8 cellular contexts compared by ENCODE assay signal in the genomic region with DNA sequence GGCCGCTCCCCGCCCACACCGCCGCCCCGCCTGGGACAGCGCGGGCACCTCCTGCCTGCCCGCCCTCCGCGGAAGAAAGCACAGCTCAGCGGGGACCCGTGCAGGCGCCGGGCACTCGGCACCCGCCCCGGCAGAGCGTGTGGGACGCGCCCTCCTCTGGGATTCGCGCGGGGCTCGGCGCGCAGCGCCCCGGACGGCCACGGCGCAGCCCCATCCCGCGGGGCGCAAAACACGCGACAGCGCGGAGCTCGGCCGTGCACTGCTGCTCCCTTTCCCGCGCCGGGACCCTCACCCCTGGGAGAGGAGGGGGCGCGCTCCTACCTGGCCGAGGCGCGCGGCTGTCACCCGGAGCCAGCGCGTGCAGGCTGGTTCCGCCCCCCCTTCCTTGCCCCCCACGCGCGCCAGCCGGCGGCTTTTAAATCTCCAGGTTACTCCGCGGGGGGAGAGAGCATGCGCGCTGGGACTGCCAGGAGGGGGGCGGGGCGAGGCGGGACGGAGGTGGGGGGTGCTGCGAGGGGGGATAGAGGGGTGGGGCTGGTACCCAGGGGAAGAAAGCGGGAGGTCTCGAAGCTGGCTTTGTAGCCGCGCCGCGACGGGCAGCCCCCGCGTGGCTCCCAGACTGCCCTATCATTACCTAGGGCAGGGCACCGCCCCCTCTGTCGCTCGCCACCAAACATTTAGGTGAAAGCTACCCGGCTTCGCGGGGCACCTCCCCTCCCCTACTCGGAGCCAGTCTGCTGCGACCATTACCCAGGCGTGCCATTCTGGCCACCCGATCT. TPM values are rescaled to one million over a fixed set of nuclear protein-coding genes. Genes with fewer than 3 reads are reported as not detected.
DNase-seq lines count a peak whose midpoint lies in the region; ATAC-seq, FAIRE-seq and TF ChIP-seq lines count a peak whose summit lies in the region.

A gene with protein sequence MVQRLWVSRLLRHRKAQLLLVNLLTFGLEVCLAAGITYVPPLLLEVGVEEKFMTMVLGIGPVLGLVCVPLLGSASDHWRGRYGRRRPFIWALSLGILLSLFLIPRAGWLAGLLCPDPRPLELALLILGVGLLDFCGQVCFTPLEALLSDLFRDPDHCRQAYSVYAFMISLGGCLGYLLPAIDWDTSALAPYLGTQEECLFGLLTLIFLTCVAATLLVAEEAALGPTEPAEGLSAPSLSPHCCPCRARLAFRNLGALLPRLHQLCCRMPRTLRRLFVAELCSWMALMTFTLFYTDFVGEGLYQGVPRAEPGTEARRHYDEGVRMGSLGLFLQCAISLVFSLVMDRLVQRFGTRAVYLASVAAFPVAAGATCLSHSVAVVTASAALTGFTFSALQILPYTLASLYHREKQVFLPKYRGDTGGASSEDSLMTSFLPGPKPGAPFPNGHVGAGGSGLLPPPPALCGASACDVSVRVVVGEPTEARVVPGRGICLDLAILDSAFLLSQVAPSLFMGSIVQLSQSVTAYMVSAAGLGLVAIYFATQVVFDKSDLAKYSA (minus strand): TSS at position 437 of the 779 bp plus-strand sequence. CDS start 15,853 bp downstream, outside the sequence.

- no peaks in the 10 kb centered on the region for H3K27me3 Mint-ChIP-seq in MCF 10A (ENCODE audit: insufficient read depth, unreplicated experiment)

- H3K9ac ChIP-seq in HCT116 (ENCODE audit: low read length) (peak within 1 kb of the TSS; percentile 72), keratinocyte (ENCODE audit: control insufficient read depth, extremely low read depth, insufficient read depth, low read length) (peak within 1 kb of the TSS; percentile 69)

- H3K4me2 ChIP-seq in HCT116 (ENCODE audit: low read length) (peak within 1 kb of the TSS; percentile 96), keratinocyte (ENCODE audit: control insufficient read depth, extremely low read depth, insufficient read depth, low read depth, low read length) (peak within 1 kb of the TSS; percentile 88)

- no peak for TF ChIP-seq RAD21 in HCT116 (IDR thresholded peaks at IDR 0.05; ENCODE audit: low read depth)

- no peak for TF ChIP-seq POLR2A in HCT116 (IDR thresholded peaks at IDR 0.05; ENCODE audit: borderline replicate concordance, extremely low read depth, insufficient read depth, insufficient read length)

- no peaks in the 10 kb centered on the region for H3K9me2 ChIP-seq in HCT116 (ENCODE audit: insufficient read depth)

- no peaks in the 10 kb centered on the region for H3K36me3 Mint-ChIP-seq in MCF 10A (ENCODE audit: insufficient read depth, unreplicated experiment)

- DNase-seq in CD1c-positive myeloid dendritic cell (ENCODE audit: extremely low spot score) (peak; percentile 28), HCT116 (ENCODE audit: low read depth, low spot score) (no peak), SJSA1 (ENCODE audit: low read depth in 1 of 2, low spot score in 2 of 2) (peak in 1 of 2 experiments; percentile 19), MCF 10A (ENCODE audit: unreplicated experiment) (no peak), keratinocyte (ENCODE audit: low read depth, low spot score) (no peak)
- peak; percentile 10 for DNase-seq in stimulated activated CD4-positive, alpha-beta T cell treated with anti-CD3 and anti-CD28 coated beads, Interleukin-1b, Interleukin-23, amount 100 ng/mL, for 48 hours

- RAD21 ChIA-PET in HCT116 (lab: Charles Lee; ENCODE audit: low non-redundant PET in 1 of 2, low total read pairs in 2 of 2, uncharacterized antibody in 2 of 2, unreplicated experiment in 2 of 2): interaction anchor here in 1 of 2 experiments (0.6 kb wide), 1 partner anchor 23 kb away, joined by 9 read pairs; no protein-coding TSS in a partner anchor

- ATAC-seq in HCT116: peak; percentile 79
- ATAC-seq in GM21619 (IDR thresholded peaks at IDR 0.05; ENCODE audit: unreplicated experiment): no peak
- ATAC-seq in GM19395 (IDR thresholded peaks at IDR 0.05; ENCODE audit: unreplicated experiment): no peak

- H3K9me3 ChIP-seq in HCT116 (ENCODE audit: control insufficient read depth in 1 of 2, insufficient read depth in 1 of 2, low read depth in 1 of 2, low read length in 2 of 2) (no peaks in the 10 kb centered on the region), SJSA1 (replicated peaks) (0 out of 2 replicates have a peak, but pooled peaks cover 3% of the 10 kb centered on the region), keratinocyte (ENCODE audit: control insufficient read depth, low read depth, low read length) (no peaks in the 10 kb centered on the region)

- intact Hi-C loops in HCT116 (cut with micrococcal nuclease) (no loop called here), MCF 10A (cut with micrococcal nuclease) (no loop called here)

- CTCF ChIA-PET in HCT116 (lab: Charles Lee) (interaction anchor here (1.0 to 2.4 kb wide), 4 partner anchors 9 to 31 kb away, joined by 3 to 12 read pairs (median 4); no protein-coding TSS in a partner anchor), MCF 10A (lab: Yijun Ruan, JAX) (interaction anchor here (0.5 to 10.1 kb wide), 11 partner anchors 18 to 240 kb away, joined by 3 to 130 read pairs (median 4); no protein-coding TSS in a partner anchor)

- no peaks in the 10 kb centered on the region for H3K9me1 ChIP-seq in keratinocyte (ENCODE audit: control insufficient read depth, extremely low read depth, insufficient read depth, low read length)

- dilution Hi-C loops in keratinocyte (cut with MboI; ENCODE audit: extremely low pct_ligation_motif_present, low sequenced_read_pairs): no loop called here

- BruUV-seq in HCT116 (replicated peaks; lab: Mats Ljungman, UMichigan) (no TSS peak), MCF 10A (replicated peaks; lab: Mats Ljungman, UMichigan) (no TSS peak)

- peaks cover 13% of the 10 kb centered on the region; the same call in 1 of the 2 replicates for H3K79me2 ChIP-seq in HCT116 (ENCODE audit: insufficient read depth, low read length)
- peaks cover 4% of the 10 kb centered on the region for H3K79me2 ChIP-seq in keratinocyte (ENCODE audit: control insufficient read depth, insufficient read depth, low read length)

- H3K36me3 ChIP-seq in HCT116 (ENCODE audit: control insufficient read depth in 1 of 2, insufficient read depth in 2 of 2, low read length in 2 of 2) (no peaks in the 10 kb centered on the region), SJSA1 (peaks cover 3% of the 10 kb centered on the region; the same call in 1 of the 2 replicates), keratinocyte (ENCODE audit: control insufficient read depth in 2 of 2, extremely low read depth in 1 of 2, insufficient read depth in 2 of 2, low read length in 2 of 2) (peaks cover 0 to 2% of the 10 kb centered on the region in 2 experiments)

- FAIRE-seq in keratinocyte (lab: Jason Lieb, UNC): no peak

- no peaks in the 10 kb centered on the region for H4K20me1 ChIP-seq in HCT116 (ENCODE audit: insufficient read depth)
- H4K20me1 ChIP-seq in keratinocyte (ENCODE audit: control insufficient read depth, extremely low read depth, insufficient read depth, low read length): no peaks in the 10 kb centered on the region

- peak within 1 kb of the TSS; percentile 5 for H3K27ac Mint-ChIP-seq in MCF 10A (ENCODE audit: low read depth, unreplicated experiment)

- peak within 1 kb of the TSS; percentile 76 for H3K4me3 Mint-ChIP-seq in MCF 10A (ENCODE audit: unreplicated experiment)

- H3K4me3 ChIP-seq in HCT116 (replicated peaks in 1 of 2; ENCODE audit: low read depth in 1 of 2, low read length in 2 of 2) (peak within 1 kb of the TSS; percentile 64 to 78), SJSA1 (peak within 1 kb of the TSS; percentile 82), keratinocyte (ENCODE audit: control insufficient read depth in 2 of 3, extremely low read depth in 1 of 3, insufficient read depth in 2 of 3, low read depth in 1 of 3, low read length in 3 of 3) (peak within 1 kb of the TSS; percentile 61 to 79 (median 73))

- H2AFZ ChIP-seq in HCT116 (ENCODE audit: low read depth, low read length, poor library complexity, severe bottlenecking) (no peak within 1 kb of the TSS), keratinocyte (ENCODE audit: control insufficient read depth, low read length) (peak within 1 kb of the TSS; percentile 78)

- peaks cover 16 to 26% of the 10 kb centered on the region in 2 experiments for H3K4me1 ChIP-seq in HCT116 (ENCODE audit: control insufficient read depth in 1 of 2, insufficient read depth in 2 of 2, low read length in 2 of 2)
- peaks cover 16% of the 10 kb centered on the region for H3K4me1 ChIP-seq in SJSA1 (replicated peaks)
- peaks cover 12% of the 10 kb centered on the region for H3K4me1 ChIP-seq in keratinocyte (ENCODE audit: control insufficient read depth, extremely low read depth, insufficient read depth, low read length)

- H3K4me1 Mint-ChIP-seq in MCF 10A (ENCODE audit: insufficient read depth, unreplicated experiment): peaks cover 14% of the 10 kb centered on the region

- POLR2A ChIA-PET in HCT116 (lab: Charles Lee) (interaction anchor here (1.4 kb wide), 1 partner anchor 13 kb away, joined by 3 read pairs; no protein-coding TSS in a partner anchor), MCF 10A (lab: Yijun Ruan, JAX) (interaction anchor here (0.6 to 3.6 kb wide), 15 partner anchors 8 to 1024 kb away, joined by 3 to 25 read pairs (median 4); a partner anchor contains a TSS)

- H3K9me3 Mint-ChIP-seq in MCF 10A (ENCODE audit: unreplicated experiment): no peaks in the 10 kb centered on the region

- TF ChIP-seq CTCF in HCT116 (IDR thresholded peaks at IDR 0.05 in 2 of 3, conservative IDR thresholded peaks at IDR 0.05 in 1 of 3; ENCODE audit: borderline replicate concordance in 1 of 3, insufficient read depth in 1 of 3, low read depth in 2 of 3, low read length in 2 of 3) (no peak), MCF 10A (IDR thresholded peaks at IDR 0.05; ENCODE audit: unreplicated experiment) (no peak), keratinocyte (optimal IDR thresholded peaks at IDR 0.05 in 1 of 3, IDR thresholded peaks at IDR 0.05 in 1 of 3, conservative IDR thresholded peaks at IDR 0.05 in 1 of 3; ENCODE audit: extremely low read depth in 1 of 3, insufficient read depth in 2 of 3, low read length in 3 of 3) (no peak)

- H3K27me3 ChIP-seq in HCT116 (ENCODE audit: insufficient read depth, low read length) (no peaks in the 10 kb centered on the region), SJSA1 (replicated peaks) (0 out of 2 replicates have a peak, but pooled peaks cover 2% of the 10 kb centered on the region), keratinocyte (ENCODE audit: control insufficient read depth, extremely low read depth, insufficient read depth, low read length) (no peaks in the 10 kb centered on the region)

- H3K27ac ChIP-seq in HCT116 (ENCODE audit: low read depth, low read length) (peak within 1 kb of the TSS; percentile 86), SJSA1 (peak within 1 kb of the TSS; percentile 7; the same call in 1 of the 2 replicates), keratinocyte (ENCODE audit: control insufficient read depth, insufficient read depth, low read length) (no peak within 1 kb of the TSS)

RNA-seq across cellular contexts. Expression of the gene that starts here (rescaled TPM):
- 12.3 TPM for total RNA-seq in HCT116 (2021; ENCODE audit: unreplicated experiment)
- polyA plus RNA-seq in HCT116 (2012): 11.4 and 12.6 TPM in 2 replicates
- 2.0 and 2.4 TPM in 2 replicates for total RNA-seq in SJSA1 (2014; rRNA removed; shearing (Covaris generic))
- 3.1 and 5.3 TPM in 2 replicates for total RNA-seq in MCF 10A (2022)
- 2.1 to 2.8 TPM (median 2.5 TPM) in 3 replicates for polyA plus RNA-seq in keratinocyte
- not detected for polyA plus RNA-seq in keratinocyte (2011; ENCODE audit: low read depth)
- 1.3 and 1.6 TPM in 2 replicates for polyA plus RNA-seq in keratinocyte (2011; cell fraction: cytosol; rRNA removed)
- 3.4 and 4.0 TPM in 2 replicates for polyA plus RNA-seq in keratinocyte (2011; cell fraction: nucleus; rRNA removed)
- 0.54 and 3.0 TPM in 2 replicates for polyA plus RNA-seq in keratinocyte (2012; ENCODE audit: low replicate concordance)
- polyA minus RNA-seq in keratinocyte: 1.9 to 3.7 TPM (median 2.1 TPM) in 3 replicates
- 3.5 TPM for polyA minus RNA-seq in keratinocyte (2011; cell fraction: cytosol; rRNA and poly(A)+ RNA removed)
- polyA minus RNA-seq in keratinocyte (2011; cell fraction: nucleus; rRNA and poly(A)+ RNA removed): 3.1 and 3.4 TPM in 2 replicates

Comparison
In these comparisons a context has a peak if more than half of its experiments do, and no peak if none do; other contexts are left out.
1. DNase-seq: peak in CD1c-positive myeloid dendritic cell (single experiment) and stimulated activated CD4-positive, alpha-beta T cell treated with anti-CD3 and anti-CD28 coated beads, Interleukin-1b, Interleukin-23, amount 100 ng/mL, for 48 hours (single experiment); none in HCT116 (single experiment), MCF 10A (single experiment) and keratinocyte (single experiment).
2. Peak in every context shown above with its lines, with median percentiles within 50 percentile points of each other: H3K4me3 ChIP-seq.